Comparison of ENCODE assay signal across 26 cellular contexts in genomic region chr20:59858425-59858824, GRCh38.
"Had no signal": no experiment of that assay in that cellular context is flagged by ENCODE, and none has a peak within 500 bp of the region (broad histone marks: within the 10 kb centered on the region; RNA-seq: fewer than 3 reads in every experiment).

No MANE protein-coding gene starts in this region.

- H3K9me3 ChIP-seq: ovary, thoracic aorta, thyroid gland, vagina had no signal

- H3K4me1 ChIP-seq: parathyroid adenoma, sigmoid colon, stomach, thyroid gland, tibial nerve, upper lobe of left lung, vagina had no signal

- H3K79me2 ChIP-seq: parathyroid adenoma had no signal

- FAIRE-seq: small intestine, urothelium cell line had no signal

- H3K4me3 ChIP-seq: ovary, psoas muscle, sigmoid colon, stomach, thoracic aorta, thyroid gland, tibial nerve, upper lobe of left lung, vagina had no signal

- ATAC-seq: naive thymus-derived CD8-positive, alpha-beta T cell; natural killer cell treated with Interleukin-12 subunit alpha and Interleukin-12 subunit beta and Interleukin-15 and Interleukin-18, amount 100 ng/mL, for 72 hours; psoas muscle; right cardiac atrium; stimulated activated effector memory CD8-positive, alpha-beta T cell treated with anti-CD3 and anti-CD28 coated beads, Interleukin-12 subunit alpha, Interleukin-12 subunit beta, amount 100 ng/mL, for 72 hours; stimulated activated naive B cell treated with anti-CD40 and anti-IgM and Interleukin-4, amounts not matched to agents 10 μg/mL and 1 μg/mL and 100 μg/mL, for 72 hours had no signal

- H3K27me3 ChIP-seq: ovary, sigmoid colon, stomach, thyroid gland, tibial nerve, upper lobe of left lung, vagina had no signal

- H3K9ac ChIP-seq: parathyroid adenoma had no signal

- H2AFZ ChIP-seq: parathyroid adenoma had no signal

- DNase-seq: naive thymus-derived CD8-positive, alpha-beta T cell; nephron progenitor cell; occipital lobe; ovary; posterior cingulate gyrus; psoas muscle; right cardiac atrium; sigmoid colon; stimulated activated CD4-positive, alpha-beta T cell treated with anti-CD3 and anti-CD28 coated beads, Interleukin-15, amount 100 ng/mL, for 24 hours; stimulated activated CD4-positive, alpha-beta T cell treated with anti-CD3 and anti-CD28 coated beads, Interleukin-2, amount 100 ng/mL, for 24 hours; stimulated activated CD4-positive, alpha-beta T cell treated with anti-CD3 and anti-CD28 coated beads, Interleukin-2, amount 100 ng/mL, for 48 hours; stimulated activated CD4-positive, alpha-beta T cell treated with anti-CD3 and anti-CD28 coated beads, Interleukin-4, amount 100 ng/mL, for 24 hours; stimulated activated naive B cell treated with anti-CD40 and anti-IgM and Interleukin-4, amounts not matched to agents 10 μg/mL and 1 μg/mL and 100 μg/mL, for 72 hours; stimulated activated naive CD4-positive, alpha-beta T cell treated with Interleukin-2 at 50 U/mL for 16 hours; stomach; thyroid gland; trophoblast cell; upper lobe of left lung had no signal

- H3K36me3 ChIP-seq: ovary, sigmoid colon, thoracic aorta, thyroid gland, upper lobe of left lung, vagina had no signal

- H3K27ac ChIP-seq: ovary, parathyroid adenoma, psoas muscle, sigmoid colon, stomach, thoracic aorta, thyroid gland, tibial nerve, upper lobe of left lung, vagina had no signal
